Comparison of ENCODE assay signal across 15 cellular contexts in the genomic region with DNA sequence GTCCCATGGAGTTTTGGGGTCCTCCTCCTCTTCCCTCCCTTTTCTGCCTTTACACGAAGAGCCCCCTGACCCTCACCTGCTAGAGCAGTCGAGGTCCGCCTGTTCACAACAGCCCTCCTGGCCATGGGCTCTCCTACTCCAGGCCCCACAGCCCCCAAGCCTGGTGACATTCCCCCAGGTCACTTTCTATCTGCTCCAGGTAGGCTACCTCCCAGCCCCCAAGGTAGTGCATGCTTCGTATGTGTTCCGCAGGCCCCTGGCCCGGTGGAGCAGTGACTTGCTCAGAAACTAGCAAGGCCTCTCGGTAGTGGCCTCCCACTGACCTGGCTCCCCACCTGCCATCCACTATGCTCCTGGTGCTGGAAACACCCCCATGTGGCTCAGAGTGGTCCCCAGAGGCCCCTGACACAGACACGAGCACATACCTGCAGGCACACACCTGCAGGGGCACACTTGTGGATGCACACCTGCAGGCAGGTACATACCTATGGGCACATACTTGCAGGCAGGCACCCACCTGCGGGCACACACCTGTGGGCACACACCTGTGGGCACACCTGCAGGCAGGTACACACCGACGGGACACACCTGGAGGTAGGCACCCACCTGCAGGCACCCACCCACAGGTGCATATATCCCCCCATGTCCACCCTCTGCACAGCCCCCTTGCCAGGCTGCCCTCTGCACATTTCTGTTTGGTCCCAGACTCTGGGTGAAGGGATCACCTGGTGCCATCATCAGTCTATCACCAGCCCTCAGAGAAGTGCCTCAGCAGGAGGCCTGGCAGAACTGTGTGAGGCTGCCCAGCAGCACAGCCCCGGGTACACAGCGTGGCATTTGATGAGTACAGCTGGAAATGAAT.
"Had no signal": no experiment of that assay in that cellular context is flagged by ENCODE, and none has a peak within 500 bp of the region (broad histone marks: within the 10 kb centered on the region; RNA-seq: fewer than 3 reads in every experiment).

No MANE protein-coding gene starts in this region.

- H3K4me3 ChIP-seq: dorsolateral prefrontal cortex, esophagus muscularis mucosa had no signal

- H3K27ac ChIP-seq: dorsolateral prefrontal cortex, esophagus muscularis mucosa, neutrophil, WERI-Rb-1 had no signal

- H3K4me3 Mint-ChIP-seq: activated CD8-positive, alpha-beta T cell treated with anti-CD3 and anti-CD28 coated beads, Interleukin-2, amount 10 ng/mL, durations not matched to agents 7 days and 5 days; activated naive CD4-positive, alpha-beta T cell treated with anti-CD3 and anti-CD28 coated beads, Interleukin-2, amount 10 ng/mL, durations not matched to agents 7 days and 5 days; brain; mesothelial cell of epicardium; T-cell had no signal

- H3K4me1 Mint-ChIP-seq: activated naive CD4-positive, alpha-beta T cell treated with anti-CD3 and anti-CD28 coated beads, Interleukin-2, amount 10 ng/mL, durations not matched to agents 7 days and 5 days; mesothelial cell of epicardium; T-cell had no signal

- H3K9me3 ChIP-seq: esophagus muscularis mucosa, neutrophil had no signal

- H3K36me3 Mint-ChIP-seq: activated naive CD4-positive, alpha-beta T cell treated with anti-CD3 and anti-CD28 coated beads, Interleukin-2, amount 10 ng/mL, durations not matched to agents 7 days and 5 days; brain; mesothelial cell of epicardium; T-cell had no signal

- DNase-seq: activated CD4-positive, alpha-beta T cell treated with anti-CD3 and anti-CD28 coated beads for 48 hours; activated CD8-positive, alpha-beta memory T cell treated with anti-CD3 and anti-CD28 coated beads, Interleukin-2, amount 50 U/mL, for 48 hours; activated CD8-positive, alpha-beta T cell treated with anti-CD3 and anti-CD28 coated beads, Interleukin-2, amount 10 ng/mL, durations not matched to agents 7 days and 5 days; activated naive CD4-positive, alpha-beta T cell treated with anti-CD3 and anti-CD28 coated beads, Interleukin-2, amount 10 ng/mL, durations not matched to agents 7 days and 5 days; foreskin fibroblast; stimulated activated CD4-positive, alpha-beta T cell treated with anti-CD3 and anti-CD28 coated beads, Interleukin-12 subunit alpha, Interleukin-12 subunit beta, amount 100 ng/mL, for 4 hours; stimulated activated naive CD8-positive, alpha-beta T cell treated with anti-CD3 and anti-CD28 coated beads, Interleukin-15, Interleukin-2, amounts not matched to agents 100 U/mL and 50 U/mL, for 24 hours; T-cell; WERI-Rb-1 had no signal

- H3K27me3 Mint-ChIP-seq: activated naive CD4-positive, alpha-beta T cell treated with anti-CD3 and anti-CD28 coated beads, Interleukin-2, amount 10 ng/mL, durations not matched to agents 7 days and 5 days; brain; T-cell had no signal

- H3K27me3 ChIP-seq: neutrophil had no signal

- H3K9me3 Mint-ChIP-seq: T-cell had no signal

- H3K4me1 ChIP-seq: esophagus muscularis mucosa had no signal

- H3K27ac Mint-ChIP-seq: activated CD8-positive, alpha-beta T cell treated with anti-CD3 and anti-CD28 coated beads, Interleukin-2, amount 10 ng/mL, durations not matched to agents 7 days and 5 days; activated naive CD4-positive, alpha-beta T cell treated with anti-CD3 and anti-CD28 coated beads, Interleukin-2, amount 10 ng/mL, durations not matched to agents 7 days and 5 days; brain; mesothelial cell of epicardium; T-cell had no signal

- H3K36me3 ChIP-seq: esophagus muscularis mucosa, neutrophil, WERI-Rb-1 had no signal

- ATAC-seq: activated CD8-positive, alpha-beta T cell treated with anti-CD3 and anti-CD28 coated beads, Interleukin-2, amount 10 ng/mL, durations not matched to agents 7 days and 5 days; right cardiac atrium; stimulated activated naive CD8-positive, alpha-beta T cell treated with anti-CD3 and anti-CD28 coated beads, Interleukin-15, Interleukin-2, amounts not matched to agents 100 U/mL and 50 U/mL, for 24 hours had no signal
